ENCODE assay signal across 1 cellular context in genomic region chr20:50450961-50451752, GRCh38.
TF ChIP-seq lines count a peak whose summit lies in the region.

No MANE protein-coding gene starts in this region.

TF ChIP-seq in HepG2, 621 proteins besides CTCF, POLR2A, EP300 and RAD21 (continued from another document and continues in another):
- TF ChIP-seq MYPOP (CRISPR knock-in tag; IDR thresholded peaks at IDR 0.05) (peak; percentile 53; the same call in 1 of the 2 replicates), MYC (CRISPR knock-in tag; IDR thresholded peaks at IDR 0.05; ENCODE audit: borderline replicate concordance) (peak; percentile 29; the same call in 1 of the 2 replicates), ZNF883 (CRISPR knock-in tag; IDR thresholded peaks at IDR 0.05; ENCODE audit: not compliant biosample characterization) (no peak), ZNF580 (CRISPR knock-in tag; IDR thresholded peaks at IDR 0.05; ENCODE audit: borderline replicate concordance, low read depth) (no peak), POGK (CRISPR knock-in tag; conservative IDR thresholded peaks at IDR 0.05) (no peak), ATF5 (CRISPR knock-in tag; IDR thresholded peaks at IDR 0.05; ENCODE audit: low read depth) (no peak), RFX3 (CRISPR knock-in tag; IDR thresholded peaks at IDR 0.05) (no peak), FOXK1 (CRISPR knock-in tag; IDR thresholded peaks at IDR 0.05; ENCODE audit: borderline replicate concordance, low read depth) (no peak; the same call in 1 of the 2 replicates), CREB1 (IDR thresholded peaks at IDR 0.05) (no peak), CREB1 (CRISPR knock-in tag; IDR thresholded peaks at IDR 0.05) (no peak), TP53 (CRISPR knock-in tag; conservative IDR thresholded peaks at IDR 0.05) (no peak), ZNF142 (CRISPR knock-in tag; IDR thresholded peaks at IDR 0.05) (no peak), ZNF143 (CRISPR knock-in tag; IDR thresholded peaks at IDR 0.05) (no peak), PTBP1 (IDR thresholded peaks at IDR 0.05; ENCODE audit: low read depth, low read length, poor library complexity, severe bottlenecking) (no peak), E2F2 (CRISPR knock-in tag; IDR thresholded peaks at IDR 0.05; ENCODE audit: borderline replicate concordance) (no peak), ZNF629 (CRISPR knock-in tag; conservative IDR thresholded peaks at IDR 0.05) (peak; percentile 26; the same call in 1 of the 2 replicates), ZNF781 (CRISPR knock-in tag; IDR thresholded peaks at IDR 0.05; ENCODE audit: borderline replicate concordance, not compliant biosample characterization) (peak; percentile 86), ZFP62 (CRISPR knock-in tag; IDR thresholded peaks at IDR 0.05) (no peak), ZNF510 (CRISPR knock-in tag; IDR thresholded peaks at IDR 0.05; ENCODE audit: low read depth) (no peak), CCDC6 (CRISPR knock-in tag; IDR thresholded peaks at IDR 0.05) (0 out of 2 replicates have a peak, but pooled peaks have one; percentile 42), NFKBIZ (CRISPR knock-in tag; IDR thresholded peaks at IDR 0.05) (no peak), NCOA1 (CRISPR knock-in tag; IDR thresholded peaks at IDR 0.05) (no peak), ZNF121 (CRISPR knock-in tag; IDR thresholded peaks at IDR 0.05) (no peak), YEATS4 (CRISPR knock-in tag; IDR thresholded peaks at IDR 0.05; ENCODE audit: borderline replicate concordance) (no peak), NR2F6 (IDR thresholded peaks at IDR 0.05) (peak; percentile 79), NR2F6 (CRISPR knock-in tag; IDR thresholded peaks at IDR 0.05) (peak; percentile 73), ZBTB34 (CRISPR knock-in tag; IDR thresholded peaks at IDR 0.05) (no peak), FOXJ3 (CRISPR knock-in tag; IDR thresholded peaks at IDR 0.05; ENCODE audit: borderline replicate concordance) (no peak), FOXA1 (IDR thresholded peaks at IDR 0.05) (no peak), FOXA1 (CRISPR knock-in tag; IDR thresholded peaks at IDR 0.05) (no peak), ZBTB1 (CRISPR knock-in tag; IDR thresholded peaks at IDR 0.05; ENCODE audit: borderline replicate concordance) (no peak), PHB2 (IDR thresholded peaks at IDR 0.05; ENCODE audit: partially characterized antibody) (no peak), SP2 (CRISPR knock-in tag; IDR thresholded peaks at IDR 0.05) (no peak), HNRNPL (IDR thresholded peaks at IDR 0.05; ENCODE audit: low read depth, low read length) (no peak)
- TF ChIP-seq, protein P1, sequence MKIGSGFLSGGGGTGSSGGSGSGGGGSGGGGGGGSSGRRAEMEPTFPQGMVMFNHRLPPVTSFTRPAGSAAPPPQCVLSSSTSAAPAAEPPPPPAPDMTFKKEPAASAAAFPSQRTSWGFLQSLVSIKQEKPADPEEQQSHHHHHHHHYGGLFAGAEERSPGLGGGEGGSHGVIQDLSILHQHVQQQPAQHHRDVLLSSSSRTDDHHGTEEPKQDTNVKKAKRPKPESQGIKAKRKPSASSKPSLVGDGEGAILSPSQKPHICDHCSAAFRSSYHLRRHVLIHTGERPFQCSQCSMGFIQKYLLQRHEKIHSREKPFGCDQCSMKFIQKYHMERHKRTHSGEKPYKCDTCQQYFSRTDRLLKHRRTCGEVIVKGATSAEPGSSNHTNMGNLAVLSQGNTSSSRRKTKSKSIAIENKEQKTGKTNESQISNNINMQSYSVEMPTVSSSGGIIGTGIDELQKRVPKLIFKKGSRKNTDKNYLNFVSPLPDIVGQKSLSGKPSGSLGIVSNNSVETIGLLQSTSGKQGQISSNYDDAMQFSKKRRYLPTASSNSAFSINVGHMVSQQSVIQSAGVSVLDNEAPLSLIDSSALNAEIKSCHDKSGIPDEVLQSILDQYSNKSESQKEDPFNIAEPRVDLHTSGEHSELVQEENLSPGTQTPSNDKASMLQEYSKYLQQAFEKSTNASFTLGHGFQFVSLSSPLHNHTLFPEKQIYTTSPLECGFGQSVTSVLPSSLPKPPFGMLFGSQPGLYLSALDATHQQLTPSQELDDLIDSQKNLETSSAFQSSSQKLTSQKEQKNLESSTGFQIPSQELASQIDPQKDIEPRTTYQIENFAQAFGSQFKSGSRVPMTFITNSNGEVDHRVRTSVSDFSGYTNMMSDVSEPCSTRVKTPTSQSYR (CRISPR knock-in tag; IDR thresholded peaks at IDR 0.05; ENCODE audit: borderline replicate concordance), result no peak
- TF ChIP-seq, protein P2, sequence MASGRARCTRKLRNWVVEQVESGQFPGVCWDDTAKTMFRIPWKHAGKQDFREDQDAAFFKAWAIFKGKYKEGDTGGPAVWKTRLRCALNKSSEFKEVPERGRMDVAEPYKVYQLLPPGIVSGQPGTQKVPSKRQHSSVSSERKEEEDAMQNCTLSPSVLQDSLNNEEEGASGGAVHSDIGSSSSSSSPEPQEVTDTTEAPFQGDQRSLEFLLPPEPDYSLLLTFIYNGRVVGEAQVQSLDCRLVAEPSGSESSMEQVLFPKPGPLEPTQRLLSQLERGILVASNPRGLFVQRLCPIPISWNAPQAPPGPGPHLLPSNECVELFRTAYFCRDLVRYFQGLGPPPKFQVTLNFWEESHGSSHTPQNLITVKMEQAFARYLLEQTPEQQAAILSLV (CRISPR knock-in tag; IDR thresholded peaks at IDR 0.05; ENCODE audit: borderline replicate concordance), result 0 out of 2 replicates have a peak, but pooled peaks have one; percentile 1
- TF ChIP-seq, protein P3, sequence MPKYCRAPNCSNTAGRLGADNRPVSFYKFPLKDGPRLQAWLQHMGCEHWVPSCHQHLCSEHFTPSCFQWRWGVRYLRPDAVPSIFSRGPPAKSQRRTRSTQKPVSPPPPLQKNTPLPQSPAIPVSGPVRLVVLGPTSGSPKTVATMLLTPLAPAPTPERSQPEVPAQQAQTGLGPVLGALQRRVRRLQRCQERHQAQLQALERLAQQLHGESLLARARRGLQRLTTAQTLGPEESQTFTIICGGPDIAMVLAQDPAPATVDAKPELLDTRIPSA (CRISPR knock-in tag; IDR thresholded peaks at IDR 0.05; ENCODE audit: borderline replicate concordance), result no peak
- TF ChIP-seq, protein P4, sequence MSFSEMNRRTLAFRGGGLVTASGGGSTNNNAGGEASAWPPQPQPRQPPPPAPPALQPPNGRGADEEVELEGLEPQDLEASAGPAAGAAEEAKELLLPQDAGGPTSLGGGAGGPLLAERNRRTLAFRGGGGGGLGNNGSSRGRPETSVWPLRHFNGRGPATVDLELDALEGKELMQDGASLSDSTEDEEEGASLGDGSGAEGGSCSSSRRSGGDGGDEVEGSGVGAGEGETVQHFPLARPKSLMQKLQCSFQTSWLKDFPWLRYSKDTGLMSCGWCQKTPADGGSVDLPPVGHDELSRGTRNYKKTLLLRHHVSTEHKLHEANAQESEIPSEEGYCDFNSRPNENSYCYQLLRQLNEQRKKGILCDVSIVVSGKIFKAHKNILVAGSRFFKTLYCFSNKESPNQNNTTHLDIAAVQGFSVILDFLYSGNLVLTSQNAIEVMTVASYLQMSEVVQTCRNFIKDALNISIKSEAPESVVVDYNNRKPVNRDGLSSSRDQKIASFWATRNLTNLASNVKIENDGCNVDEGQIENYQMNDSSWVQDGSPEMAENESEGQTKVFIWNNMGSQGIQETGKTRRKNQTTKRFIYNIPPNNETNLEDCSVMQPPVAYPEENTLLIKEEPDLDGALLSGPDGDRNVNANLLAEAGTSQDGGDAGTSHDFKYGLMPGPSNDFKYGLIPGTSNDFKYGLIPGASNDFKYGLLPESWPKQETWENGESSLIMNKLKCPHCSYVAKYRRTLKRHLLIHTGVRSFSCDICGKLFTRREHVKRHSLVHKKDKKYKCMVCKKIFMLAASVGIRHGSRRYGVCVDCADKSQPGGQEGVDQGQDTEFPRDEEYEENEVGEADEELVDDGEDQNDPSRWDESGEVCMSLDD (CRISPR knock-in tag; IDR thresholded peaks at IDR 0.05; ENCODE audit: borderline replicate concordance), result peak; percentile 76
